16 cellular contexts compared by ENCODE assay signal in the genomic region with DNA sequence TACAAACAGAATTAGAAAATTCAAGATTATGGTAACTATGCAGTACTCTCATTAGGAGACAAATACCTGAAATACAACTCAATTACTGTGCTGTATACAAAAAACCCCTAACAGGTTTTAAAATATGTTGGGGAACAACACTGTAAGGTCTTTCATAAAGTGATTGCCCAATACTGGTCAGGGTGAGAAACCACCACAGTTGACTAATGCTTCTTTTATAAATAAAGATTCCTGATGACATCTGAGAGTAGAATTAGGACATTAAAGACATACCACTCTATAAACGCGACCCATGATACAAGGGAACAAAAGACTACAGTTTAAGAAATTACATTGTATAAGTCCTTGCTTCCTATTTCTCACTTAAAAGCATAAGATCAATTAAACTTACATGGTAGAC. TPM values are rescaled to one million over a fixed set of nuclear protein-coding genes. Genes with fewer than 3 reads are reported as not detected.
DNase-seq lines count a peak whose midpoint lies in the region; ATAC-seq, FAIRE-seq and TF ChIP-seq lines count a peak whose summit lies in the region.
"Had no signal": no experiment of that assay in that cellular context is flagged by ENCODE, and none has a peak within 500 bp of the region (broad histone marks: within the 10 kb centered on the region; RNA-seq: fewer than 3 reads in every experiment).

No MANE protein-coding gene starts in this region.

- H3K4me2 ChIP-seq in HepG2 (ENCODE audit: low read depth, low read length) = no peak overlapping the region

- FAIRE-seq in HepG2 (lab: Jason Lieb, UNC) (no peak), bronchial epithelial cell (lab: Jason Lieb, UNC) (no peak)

- TF ChIP-seq EP300 in HepG2 (IDR thresholded peaks at IDR 0.05; ENCODE audit: low read depth in 2 of 2, low read length in 2 of 2) (no peak), HepG2 (CRISPR knock-in tag; IDR thresholded peaks at IDR 0.05; ENCODE audit: borderline replicate concordance) (no peak)

- H3K4me1 ChIP-seq in HepG2 (ENCODE audit: insufficient read depth, low read length) (no peaks in the 10 kb centered on the region), right lobe of liver (no peaks in the 10 kb centered on the region), lower lobe of right lung (peaks cover 17% of the 10 kb centered on the region), body of pancreas (no peaks in the 10 kb centered on the region)

- intact Hi-C loops in HepG2 (cut with micrococcal nuclease; ENCODE audit: unreplicated experiment) = no loop called here
- intact Hi-C loops in right lobe of liver (cut with DNase I) = no loop called here
- intact Hi-C loops in lower lobe of right lung (cut with DNase I) = no loop called here
- intact Hi-C loops in body of pancreas (cut with DNase I) = no loop called here

- DNase-seq in HepG2 (ENCODE audit: low spot score) = no peak
- DNase-seq in right lobe of liver = no peak
- DNase-seq in bronchial epithelial cell (ENCODE audit: low read depth) = peak; percentile 45
- no peak for DNase-seq in lower lobe of right lung
- DNase-seq in activated gamma-delta T cell (lab: John Stamatoyannopoulos, UW) = no peak
- DNase-seq in iPS-NIHi7 (ENCODE audit: extremely low spot score) = no peak
- DNase-seq in body of pancreas = no peak
- DNase-seq: activated CD4-positive, alpha-beta memory T cell treated with anti-CD3 and anti-CD28 coated beads for 36 hours; activated naive CD4-positive, alpha-beta T cell treated with anti-CD3 and anti-CD28 coated beads, Interleukin-2, amount 10 ng/mL, durations not matched to agents 7 days and 5 days; islet precursor cell; Karpas-422; NCI-H446 had no signal

- in situ Hi-C loops in HepG2 (cut with HindIII; ENCODE audit: extremely low pct_ligation_motif_present, low pct_unique_long_range_greater_than_20kb) = no loop called here

- no TSS peak for BruUV-seq in HepG2 (replicated peaks; lab: Mats Ljungman, UMichigan)

- H4K20me1 ChIP-seq in HepG2 (ENCODE audit: insufficient read depth, low read length) = no peaks in the 10 kb centered on the region

- H3K4me3 ChIP-seq in HepG2 (replicated peaks in 1 of 3; ENCODE audit: insufficient read depth in 1 of 3, low read depth in 2 of 3, low read length in 3 of 3) (no peak overlapping the region), right lobe of liver (no peak overlapping the region), bronchial epithelial cell (ENCODE audit: low read depth, low read length) (no peak overlapping the region), lower lobe of right lung (no peak overlapping the region), body of pancreas (no peak overlapping the region)
- H3K4me3 ChIP-seq: dorsolateral prefrontal cortex, ovary had no signal

- H3K27ac ChIP-seq in HepG2 (ENCODE audit: extremely low read length, insufficient read depth, low read length) (no peak overlapping the region), right lobe of liver (no peak overlapping the region), lower lobe of right lung (peak overlapping the region; percentile 32), body of pancreas (no peak overlapping the region)
- H3K27ac ChIP-seq: dorsolateral prefrontal cortex, ovary had no signal

- no peak for TF ChIP-seq RAD21 in HepG2 (CRISPR knock-in tag; IDR thresholded peaks at IDR 0.05)

- TF ChIP-seq POLR2A in HepG2 (IDR thresholded peaks at IDR 0.05; ENCODE audit: insufficient read depth in 1 of 2, low read depth in 2 of 2, low read length in 2 of 2) (no peak), right lobe of liver (IDR thresholded peaks at IDR 0.05) (no peak), body of pancreas (IDR thresholded peaks at IDR 0.05) (no peak)

- H3K36me3 ChIP-seq in HepG2 (replicated peaks in 1 of 2; ENCODE audit: control insufficient read depth in 1 of 2, insufficient read depth in 2 of 2, low read length in 2 of 2) (no peaks in the 10 kb centered on the region), right lobe of liver (no peaks in the 10 kb centered on the region), bronchial epithelial cell (ENCODE audit: control insufficient read depth, insufficient read depth, low read length) (no peaks in the 10 kb centered on the region), lower lobe of right lung (no peaks in the 10 kb centered on the region), body of pancreas (replicated peaks in 1 of 2; ENCODE audit: insufficient read depth in 1 of 2, low read depth in 2 of 2) (no peaks in the 10 kb centered on the region)
- H3K36me3 ChIP-seq: ovary had no signal

- H3K9me3 ChIP-seq in HepG2 (ENCODE audit: low read length) (no peaks in the 10 kb centered on the region), right lobe of liver (no peaks in the 10 kb centered on the region), lower lobe of right lung (no peaks in the 10 kb centered on the region), body of pancreas (no peaks in the 10 kb centered on the region)
- H3K9me3 ChIP-seq: ovary had no signal

- WGBS in HepG2 (ENCODE audit: low lambda C conversion rate) = 0% methylated on average over 2 of the region's 2 CpGs
- WGBS in right lobe of liver (ENCODE audit: insufficient coverage, low coverage, low lambda C conversion rate, missing lambda C conversion rate) = 66% methylated on average over 2 of the region's 2 CpGs
- 40 to 60% methylated on average over 2 of the region's 2 CpGs for WGBS in body of pancreas, 2 donors

- H2AFZ ChIP-seq in HepG2 (ENCODE audit: low read length) = no peak overlapping the region

- no peaks in the 10 kb centered on the region for H3K27me3 ChIP-seq in HepG2 (ENCODE audit: control insufficient read depth in 1 of 2, insufficient read depth in 2 of 2, low read length in 2 of 2)
- no peaks in the 10 kb centered on the region for H3K27me3 ChIP-seq in right lobe of liver
- H3K27me3 ChIP-seq in bronchial epithelial cell (ENCODE audit: control insufficient read depth, insufficient read depth, low read length) = no peaks in the 10 kb centered on the region
- H3K27me3 ChIP-seq in lower lobe of right lung (ENCODE audit: low read depth) = no peaks in the 10 kb centered on the region
- no peaks in the 10 kb centered on the region for H3K27me3 ChIP-seq in body of pancreas
- H3K27me3 ChIP-seq: dorsolateral prefrontal cortex, ovary had no signal

- H3K79me2 ChIP-seq in HepG2 (ENCODE audit: insufficient read depth, low read length) = no peaks in the 10 kb centered on the region

- no peak overlapping the region for H3K9ac ChIP-seq in HepG2 (ENCODE audit: insufficient read depth, low read depth, low read length)

- ATAC-seq in HepG2 (no peak), right lobe of liver (no peak), lower lobe of right lung (no peak), body of pancreas (no peak), HG03439 (IDR thresholded peaks at IDR 0.05; ENCODE audit: unreplicated experiment) (no peak)

- CTCF ChIA-PET in HepG2 (lab: Yijun Ruan, JAX; ENCODE audit: low intra/inter-chr PET ratio, low total read pairs) = no interaction called here

- POLR2A ChIA-PET in HepG2 (lab: Yijun Ruan, JAX) = no interaction called here

- no peak for TF ChIP-seq CTCF in HepG2 (CRISPR knock-in tag; IDR thresholded peaks at IDR 0.05)
- no peak for TF ChIP-seq CTCF in right lobe of liver (IDR thresholded peaks at IDR 0.05)
- no peak for TF ChIP-seq CTCF in bronchial epithelial cell (IDR thresholded peaks at IDR 0.05; ENCODE audit: insufficient read depth, low read length, severe bottlenecking)
- TF ChIP-seq CTCF in lower lobe of right lung (IDR thresholded peaks at IDR 0.05) = no peak
- TF ChIP-seq CTCF in body of pancreas (IDR thresholded peaks at IDR 0.05) = no peak

TF ChIP-seq in HepG2, 621 proteins besides CTCF, POLR2A, EP300 and RAD21:
- no peak for TF ChIP-seq ZNF263 (CRISPR knock-in tag; IDR thresholded peaks at IDR 0.05)
- TF ChIP-seq CEBPB (IDR thresholded peaks at IDR 0.05; ENCODE audit: borderline replicate concordance, low read depth, low read length) = peak; percentile 45

RNA-seq across cellular contexts. Expression of gene ZNF521, which starts 52.5 kb away (rescaled TPM):
- 0.02 TPM in 1 of 2 replicates, not detected in the other for total RNA-seq in HepG2 (2016; rRNA removed; fragmentation: Illumina TruSeq; extraction: Trizol)
- total RNA-seq in HepG2 (2016; cell fraction: cytosol; rRNA removed; fragmentation: Illumina TruSeq; extraction: Trizol; ENCODE audit: low read depth) = not detected in 2 replicates
- not detected in 2 replicates for total RNA-seq in HepG2 (2016; cell fraction: insoluble cytoplasmic fraction; rRNA removed; fragmentation: Illumina TruSeq; extraction: Trizol)
- total RNA-seq in HepG2 (2016; cell fraction: membrane; rRNA removed; fragmentation: Illumina TruSeq; extraction: Trizol) = not detected in 2 replicates
- total RNA-seq in HepG2 (2016; cell fraction: nucleus; rRNA removed; fragmentation: Illumina TruSeq; extraction: Trizol) = not detected in 2 replicates
- not detected in 2 replicates for polyA plus RNA-seq in HepG2 (2011; rRNA removed)
- polyA plus RNA-seq in HepG2 (2011; cell fraction: cytosol; rRNA removed) = not detected in 2 replicates
- polyA plus RNA-seq in HepG2 (2011; cell fraction: nucleus; rRNA removed) = not detected in 2 replicates
- not detected in 2 replicates for polyA plus RNA-seq in HepG2 (2012)
- not detected in 2 replicates for polyA plus RNA-seq in HepG2 (2016; cell fraction: cytosol; fragmentation: Illumina TruSeq; extraction: Trizol; ENCODE audit: low read depth)
- polyA plus RNA-seq in HepG2 (2016; cell fraction: insoluble cytoplasmic fraction; fragmentation: Illumina TruSeq; extraction: Trizol; ENCODE audit: low read depth) = not detected in 2 replicates
- polyA plus RNA-seq in HepG2 (2016; cell fraction: membrane; fragmentation: Illumina TruSeq; extraction: Trizol; ENCODE audit: low read depth) = not detected in 2 replicates
- not detected in 2 replicates for polyA plus RNA-seq in HepG2 (2016; cell fraction: nucleus; fragmentation: Illumina TruSeq; extraction: Trizol; ENCODE audit: insufficient read depth, low read depth)
- polyA minus RNA-seq in HepG2 (2011; rRNA and poly(A)+ RNA removed; ENCODE audit: low replicate concordance) = 0.04 and 0.05 TPM in 2 replicates
- polyA minus RNA-seq in HepG2 (2011; cell fraction: cytosol; rRNA and poly(A)+ RNA removed) = not detected in 2 replicates
- polyA minus RNA-seq in HepG2 (2011; cell fraction: nucleus; rRNA and poly(A)+ RNA removed) = not detected in 2 replicates
- total RNA-seq in right lobe of liver = 1 to 10 TPM in 3 of 6 experiments, under 1 TPM in 3; 0.31 to 2.9 (median 1.3) TPM
- 0.53 TPM in 1 of 2 replicates, not detected in the other for total RNA-seq in bronchial epithelial cell
- total RNA-seq in lower lobe of right lung = 12.7 TPM
- 10 to 100 TPM in 1 of 2 donors, 1 to 10 TPM in 1; 3.3 to 17.4 TPM for total RNA-seq in body of pancreas
- total RNA-seq: A673; activated CD4-positive, alpha-beta memory T cell treated with anti-CD3 and anti-CD28 coated beads for 36 hours had no signal
